Comparison of ENCODE assay signal across 17 cellular contexts in genomic region chr22:32879550-32879949, GRCh38.
"Had no signal": no experiment of that assay in that cellular context is flagged by ENCODE, and none has a peak within 500 bp of the region (broad histone marks: within the 10 kb centered on the region; RNA-seq: fewer than 3 reads in every experiment).

No MANE protein-coding gene starts in this region.

- ATAC-seq: HepG2 had no signal

- DNase-seq: MV-4-11, NCI-H1048, NCI-H1105, NCI-H1417, NCI-H1436 treated with DMSO at 0.1 percent for 48 hours, NCI-H1694, NCI-H187 treated with DMSO at 0.1 percent for 48 hours, NCI-H2081 treated with DMSO at 0.1 percent for 48 hours, NCI-H2171, NCI-H345, NCI-H446 treated with DMSO at 0.1 percent for 48 hours, NCI-H510A treated with DMSO at 0.1 percent for 48 hours, NCI-H526, Right ventricle myocardium superior, RPMI8226, SIG-M5 had no signal
